ENCODE assay signal across 8 cellular contexts in genomic region chr2:215435261-215435808, GRCh38. TPM values are rescaled to one million over a fixed set of nuclear protein-coding genes. Genes with fewer than 3 reads are reported as not detected.
A peak's percentile ranks its signal among the peaks of the same experiment; 100 is the strongest.
DNase-seq lines count a peak whose midpoint lies in the region; ATAC-seq and TF ChIP-seq lines count a peak whose summit lies in the region.

No MANE protein-coding gene starts in this region.

- POLR2A ChIA-PET in AG04449 (lab: Yijun Ruan, JAX): interaction anchor here (0.6 to 1.4 kb wide), 9 partner anchors 93 to 483 kb away, joined by 3 to 12 read pairs (median 4); no protein-coding TSS in a partner anchor

- H3K9me3 ChIP-seq in cardiac muscle cell (ENCODE audit: low read depth) (no peaks in the 10 kb centered on the region), psoas muscle (no peaks in the 10 kb centered on the region)

- TF ChIP-seq CTCF in AG04449 (IDR thresholded peaks at IDR 0.05; ENCODE audit: insufficient read depth, low read length, missing control alignments) (no peak), cardiac muscle cell (IDR thresholded peaks at IDR 0.05; ENCODE audit: low read depth, low read length) (no peak), psoas muscle (IDR thresholded peaks at IDR 0.05) (no peak)

- no peak for DNase-seq in AG04449 (ENCODE audit: low read depth, low spot score)
- peak; percentile 2 for DNase-seq in activated CD4-positive, alpha-beta T cell treated with anti-CD3 and anti-CD28 coated beads, Interleukin-2, amount 50 U/mL, for 1 hour
- DNase-seq in cardiac muscle cell (ENCODE audit: low read depth in 1 of 2, low spot score in 1 of 2): peak in 1 of 2 donors; percentile 64
- peak; percentile 35 to 54 for DNase-seq in psoas muscle
- DNase-seq in NCI-H2107 (lab: John Stamatoyannopoulos, UW): no peak

- peaks cover 15% of the 10 kb centered on the region for H3K4me1 ChIP-seq in cardiac muscle cell (ENCODE audit: low read depth)
- peaks cover 9% of the 10 kb centered on the region for H3K4me1 ChIP-seq in psoas muscle

- H3K27ac ChIP-seq in cardiac muscle cell: peak overlapping the region; percentile 49
- H3K27ac ChIP-seq in psoas muscle: no peak overlapping the region

- WGBS in psoas muscle, 3 donors: 1 to 3% (median 2%) methylated on average over 26 of the region's 26 CpGs

- H3K27me3 ChIP-seq in cardiac muscle cell: no peaks in the 10 kb centered on the region
- H3K27me3 ChIP-seq in psoas muscle (ENCODE audit: insufficient read depth in 3 of 3, low read length in 2 of 3): peaks cover 0 to 54% (median 2%) of the 10 kb centered on the region in 3 donors

- peak; percentile 33 for ATAC-seq in GM19023 (IDR thresholded peaks at IDR 0.05; ENCODE audit: unreplicated experiment)
- peak; percentile 17 for ATAC-seq in HG03280 (IDR thresholded peaks at IDR 0.05; ENCODE audit: unreplicated experiment)
- peak; percentile 18 to 51 (median 44) for ATAC-seq in psoas muscle
- ATAC-seq in GM21737 (IDR thresholded peaks at IDR 0.05; ENCODE audit: unreplicated experiment): no peak

- H3K36me3 ChIP-seq in cardiac muscle cell: no peaks in the 10 kb centered on the region
- no peaks in the 10 kb centered on the region for H3K36me3 ChIP-seq in psoas muscle (ENCODE audit: insufficient read depth in 1 of 2, low read depth in 1 of 2)

- H3K4me3 ChIP-seq in AG04449 (ENCODE audit: low read depth, low read length): peak overlapping the region; percentile 91
- H3K4me3 ChIP-seq in cardiac muscle cell: peak overlapping the region; percentile 72
- peak overlapping the region; percentile 67 for H3K4me3 ChIP-seq in psoas muscle

- CTCF ChIA-PET in AG04449 (lab: Yijun Ruan, JAX): no interaction called here

- intact Hi-C loops in psoas muscle (cut with DNase I): no loop called here

RNA-seq across cellular contexts. Expression of gene FN1, which starts 0.5 kb away (rescaled TPM):
- total RNA-seq in cardiac muscle cell (241 and 335 TPM in 2 replicates), psoas muscle (10 to 100 TPM; 21.3 to 64.3 (median 41.7) TPM)
- polyA plus RNA-seq in cardiac muscle cell (164 and 240 TPM in 2 replicates), psoas muscle (10 to 100 TPM; 16.0 to 44.2 (median 40.3) TPM)

Comparison
In these comparisons a context has a peak if more than half of its experiments do, and no peak if none do; other contexts are left out.
1. DNase-seq: peak in activated CD4-positive, alpha-beta T cell treated with anti-CD3 and anti-CD28 coated beads, Interleukin-2, amount 50 U/mL, for 1 hour (single experiment) and psoas muscle (2 of 2); none in AG04449 (single experiment) and NCI-H2107 (single experiment).
2. Peak in every context shown above with its lines, with median percentiles within 50 percentile points of each other: H3K4me3 ChIP-seq.